23 cellular contexts compared by ENCODE assay signal in the genomic region with DNA sequence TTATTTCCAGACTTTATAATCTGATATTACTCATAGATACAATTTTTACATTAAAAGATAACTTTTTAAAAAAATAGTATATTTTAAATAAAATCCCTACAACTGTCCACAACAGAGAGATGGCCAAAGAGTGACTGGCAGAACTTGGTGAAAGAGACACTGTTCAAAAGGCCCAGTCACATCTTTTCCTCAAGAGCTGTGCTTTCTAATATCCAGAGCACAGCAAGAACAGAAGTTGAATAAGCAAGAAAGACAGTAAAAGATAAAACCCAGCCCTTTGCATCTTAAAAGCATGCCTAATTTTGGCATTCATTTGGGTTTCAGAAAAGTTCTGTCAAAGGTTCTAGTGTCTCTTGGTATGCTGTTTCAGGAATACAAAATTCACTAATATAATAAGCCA.
"Had no signal": no experiment of that assay in that cellular context is flagged by ENCODE, and none has a peak within 500 bp of the region (broad histone marks: within the 10 kb centered on the region; RNA-seq: fewer than 3 reads in every experiment).

No MANE protein-coding gene starts in this region.

- H3K9me3 ChIP-seq: SJSA1 had no signal

- H3K27ac Mint-ChIP-seq: IgD-negative memory B cell had no signal

- H3K4me3 ChIP-seq: K562, SJSA1, SK-N-MC had no signal

- ATAC-seq: K562 had no signal

- DNase-seq: Kasumi-1, MV-4-11, NCI-H1048, NCI-H1105, NCI-H1417, NCI-H1436 treated with DMSO at 0.1 percent for 48 hours, NCI-H1694, NCI-H187 treated with DMSO at 0.1 percent for 48 hours, NCI-H2029 treated with DMSO at 0.1 percent for 48 hours, NCI-H2107, NCI-H2227 treated with DMSO at 0.1 percent for 48 hours, NCI-H524, NCI-H69, NCI-H774, Right ventricle myocardium superior, RPMI8226, SIG-M5 had no signal

- H3K36me3 ChIP-seq: SJSA1 had no signal

- H3K27me3 ChIP-seq: SJSA1 had no signal

- H3K4me3 Mint-ChIP-seq: IgD-negative memory B cell had no signal

- H3K9me3 Mint-ChIP-seq: IgD-negative memory B cell had no signal

- H3K9ac ChIP-seq: KMS-11 had no signal

- H3K4me2 ChIP-seq: KMS-11 had no signal

- H3K27ac ChIP-seq: KMS-11, SJSA1, SK-N-MC had no signal

- FAIRE-seq: K562, RCC 7860 had no signal

- H3K27me3 Mint-ChIP-seq: IgD-negative memory B cell had no signal
